Comparison of ENCODE assay signal across 7 cellular contexts in the genomic region with DNA sequence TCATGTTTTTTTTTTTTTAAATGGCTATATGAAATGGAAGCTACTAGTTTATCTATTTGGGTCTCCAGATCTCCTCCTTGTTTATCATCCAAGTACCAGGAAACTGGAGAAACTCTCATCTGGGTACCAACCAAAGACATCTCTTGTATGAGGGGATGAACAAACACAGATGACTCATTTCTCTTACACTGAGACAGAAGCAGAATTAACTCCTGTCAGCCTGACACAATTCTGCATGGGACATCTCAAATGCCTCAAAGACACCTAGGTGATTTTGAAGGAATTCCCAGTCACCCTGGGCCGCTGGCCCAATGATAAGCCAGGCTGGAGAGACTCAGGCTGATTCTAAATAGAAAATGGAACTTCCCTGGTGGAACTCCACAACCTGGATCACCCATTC. TPM values are rescaled to one million over a fixed set of nuclear protein-coding genes. Genes with fewer than 3 reads are reported as not detected.
DNase-seq lines count a peak whose midpoint lies in the region; ATAC-seq and TF ChIP-seq lines count a peak whose summit lies in the region.
"Not testable (repeated sequence)": the region's sequence is repeated elsewhere in the genome, so short reads cannot be mapped to it uniquely, and the experiment has no call there.

No MANE protein-coding gene starts in this region.

- H3K4me1 ChIP-seq in CD4-positive, alpha-beta memory T cell (ENCODE audit: insufficient read depth, low read length), result peaks cover 25% of the 10 kb centered on the region

- peak; percentile 51 to 71 for ATAC-seq in activated naive CD4-positive, alpha-beta T cell treated with anti-CD3 and anti-CD28 coated beads, Interleukin-2, amount 50 U/mL, for 72 hours
- ATAC-seq in natural killer cell, result not testable (repeated sequence)

- POLR2A ChIA-PET in CD4-positive, alpha-beta memory T cell (lab: Charles Lee; ENCODE audit: partially characterized antibody), result interaction anchor here (0.6 to 6.2 kb wide), 4 partner anchors 9 to 54 kb away, joined by 3 to 40 read pairs (median 6); a partner anchor contains a TSS

- H3K36me3 Mint-ChIP-seq in CD4-positive, alpha-beta memory T cell, result peaks cover 56 to 59% of the 10 kb centered on the region in 2 donors
- H3K36me3 Mint-ChIP-seq in activated T-cell treated with anti-CD3 and anti-CD28 coated beads, Interleukin-2, amount 50 U/mL, for 24 hours (ENCODE audit: low read depth), result peaks cover 89% of the 10 kb centered on the region
- peaks cover 31 to 85% of the 10 kb centered on the region in 2 donors for H3K36me3 Mint-ChIP-seq in activated naive CD4-positive, alpha-beta T cell treated with anti-CD3 and anti-CD28 coated beads, Interleukin-2, amount 50 U/mL, for 72 hours
- H3K36me3 Mint-ChIP-seq in natural killer cell, result not testable (repeated sequence)

- peaks cover 20 to 66% (median 51%) of the 10 kb centered on the region in 4 donors for H3K4me1 Mint-ChIP-seq in CD4-positive, alpha-beta memory T cell
- H3K4me1 Mint-ChIP-seq in activated T-cell treated with anti-CD3 and anti-CD28 coated beads, Interleukin-2, amount 50 U/mL, for 24 hours (ENCODE audit: low read depth), result peaks cover 55% of the 10 kb centered on the region
- peaks cover 50 to 57% of the 10 kb centered on the region in 2 donors for H3K4me1 Mint-ChIP-seq in natural killer cell

- not testable (repeated sequence) for H3K9me3 ChIP-seq in CD4-positive, alpha-beta memory T cell (ENCODE audit: control insufficient read depth in 1 of 2, low read length in 2 of 2)

- peak overlapping the region in 2 of 8 donors; percentile 13 to 26 for H3K4me3 Mint-ChIP-seq in CD4-positive, alpha-beta memory T cell
- H3K4me3 Mint-ChIP-seq in activated T-cell treated with anti-CD3 and anti-CD28 coated beads, Interleukin-2, amount 50 U/mL, for 24 hours; natural killer cell: not testable (repeated sequence)

- DNase-seq in CD4-positive, alpha-beta memory T cell; activated T-cell treated with anti-CD3 and anti-CD28 coated beads, Interleukin-2, amount 50 U/mL, for 24 hours; activated naive CD4-positive, alpha-beta T cell treated with anti-CD3 and anti-CD28 coated beads, Interleukin-2, amount 50 U/mL, for 72 hours (ENCODE audit: low spot score in 2 of 2); natural killer cell: not testable (repeated sequence)
- DNase-seq in NCI-H226 (peak; percentile 27), brain microvascular endothelial cell (peak; percentile 1), iris pigment epithelial cell (ENCODE audit: low read depth) (peak; percentile 39)

- intact Hi-C loops in CD4-positive, alpha-beta memory T cell (cut with micrococcal nuclease); natural killer cell (cut with micrococcal nuclease): not testable (repeated sequence)

- TF ChIP-seq CTCF in brain microvascular endothelial cell (IDR thresholded peaks at IDR 0.05; ENCODE audit: low read depth, low read length, missing control alignments); natural killer cell (IDR thresholded peaks at IDR 0.05): not testable (repeated sequence)

- not testable (repeated sequence) for H3K27me3 Mint-ChIP-seq in CD4-positive, alpha-beta memory T cell; activated T-cell treated with anti-CD3 and anti-CD28 coated beads, Interleukin-2, amount 50 U/mL, for 24 hours; natural killer cell (ENCODE audit: low read depth in 2 of 2)

- H3K27me3 ChIP-seq in CD4-positive, alpha-beta memory T cell (ENCODE audit: insufficient read depth, low read length); brain microvascular endothelial cell (replicated peaks): not testable (repeated sequence)

- peak overlapping the region in 5 of 7 donors; percentile 22 to 70 (median 53) for H3K27ac Mint-ChIP-seq in CD4-positive, alpha-beta memory T cell
- H3K27ac Mint-ChIP-seq in activated T-cell treated with anti-CD3 and anti-CD28 coated beads, Interleukin-2, amount 50 U/mL, for 24 hours, result peak overlapping the region; percentile 67
- peak overlapping the region in 1 of 2 donors; percentile 48 for H3K27ac Mint-ChIP-seq in activated naive CD4-positive, alpha-beta T cell treated with anti-CD3 and anti-CD28 coated beads, Interleukin-2, amount 50 U/mL, for 72 hours
- peak overlapping the region; percentile 58 to 67 for H3K27ac Mint-ChIP-seq in natural killer cell

- H3K27ac ChIP-seq in CD4-positive, alpha-beta memory T cell (ENCODE audit: low read depth, low read length); brain microvascular endothelial cell: not testable (repeated sequence)

- CTCF ChIA-PET in CD4-positive, alpha-beta memory T cell (lab: Charles Lee; ENCODE audit: partially characterized antibody), result not testable (repeated sequence)

- in situ Hi-C loops in brain microvascular endothelial cell (cut with HindIII; ENCODE audit: low pct_ligation_motif_present, low sequenced_read_pairs), result not testable (repeated sequence)

- H3K4me3 ChIP-seq in CD4-positive, alpha-beta memory T cell (ENCODE audit: low read length in 2 of 2); brain microvascular endothelial cell (ENCODE audit: low read depth, low read length): not testable (repeated sequence)

- not testable (repeated sequence) for H3K36me3 ChIP-seq in CD4-positive, alpha-beta memory T cell (ENCODE audit: insufficient read depth, low read length); brain microvascular endothelial cell (replicated peaks)

- peaks cover 0 to 32% (median 6%) of the 10 kb centered on the region in 8 donors for H3K9me3 Mint-ChIP-seq in CD4-positive, alpha-beta memory T cell
- peaks cover 22% of the 10 kb centered on the region for H3K9me3 Mint-ChIP-seq in activated T-cell treated with anti-CD3 and anti-CD28 coated beads, Interleukin-2, amount 50 U/mL, for 24 hours
- peaks cover 4 to 15% of the 10 kb centered on the region in 2 donors for H3K9me3 Mint-ChIP-seq in activated naive CD4-positive, alpha-beta T cell treated with anti-CD3 and anti-CD28 coated beads, Interleukin-2, amount 50 U/mL, for 72 hours
- H3K9me3 Mint-ChIP-seq in natural killer cell, result not testable (repeated sequence)

RNA-seq across cellular contexts. Expression of a gene that starts 9.6 kb away (rescaled TPM):
- 10 to 100 TPM; 76.4 to 80.5 TPM for total RNA-seq in CD4-positive, alpha-beta memory T cell
- 10 to 100 TPM in 1 of 2 donors, 1 to 10 TPM in 1; 9.6 to 29.2 TPM for polyA plus RNA-seq in CD4-positive, alpha-beta memory T cell
- 10 to 100 TPM; 31.7 to 36.2 TPM for total RNA-seq in activated naive CD4-positive, alpha-beta T cell treated with anti-CD3 and anti-CD28 coated beads, Interleukin-2, amount 50 U/mL, for 72 hours
- total RNA-seq in natural killer cell, result 10 to 100 TPM; 35.0 to 62.8 (median 44.0) TPM

RNA-seq across cellular contexts. Expression of a gene that starts 53.7 kb away (rescaled TPM):
- 10 to 100 TPM; 23.8 to 25.8 TPM for total RNA-seq in CD4-positive, alpha-beta memory T cell
- polyA plus RNA-seq in CD4-positive, alpha-beta memory T cell, result 1 to 10 TPM; 5.5 to 8.8 TPM
- 10 to 100 TPM; 19.9 to 20.7 TPM for total RNA-seq in activated naive CD4-positive, alpha-beta T cell treated with anti-CD3 and anti-CD28 coated beads, Interleukin-2, amount 50 U/mL, for 72 hours
- 10 to 100 TPM in 2 of 3 donors, 1 to 10 TPM in 1; 8.6 to 14.7 (median 10.1) TPM for total RNA-seq in natural killer cell
